ENCODE assay signal across 20 cellular contexts in genomic region chr10:73991203-73991602, GRCh38. TPM values are rescaled to one million over a fixed set of nuclear protein-coding genes. Genes with fewer than 3 reads are reported as not detected.
A peak's percentile ranks its signal among the peaks of the same experiment; 100 is the strongest.
DNase-seq lines count a peak whose midpoint lies in the region; ATAC-seq and TF ChIP-seq lines count a peak whose summit lies in the region.
"Had no signal": no experiment of that assay in that cellular context is flagged by ENCODE, and none has a peak within 500 bp of the region (broad histone marks: within the 10 kb centered on the region; RNA-seq: fewer than 3 reads in every experiment).

No MANE protein-coding gene starts in this region.

- H3K4me3 Mint-ChIP-seq in T-helper 2 cell treated with Interferon-gamma antibody and Interleukin-4, amounts not matched to agents 5 μg/mL and 100 μg/mL, for 36 hours = peak overlapping the region; percentile 57
- peak overlapping the region in 1 of 2 donors; percentile 46 for H3K4me3 Mint-ChIP-seq in CD14-positive monocyte
- no peak overlapping the region for H3K4me3 Mint-ChIP-seq in memory B cell

- intact Hi-C loops in CD14-positive monocyte (cut with micrococcal nuclease) = loop anchor here (5.0 to 10.0 kb wide), 2 partner anchors 34 to 86 kb away; no protein-coding TSS in a partner anchor

- TF ChIP-seq CTCF in CD14-positive monocyte (IDR thresholded peaks at IDR 0.05) (no peak), SU-DHL-6 (IDR thresholded peaks at IDR 0.05; ENCODE audit: insufficient read depth, low read length, poor library complexity, severe bottlenecking) (no peak), omental fat pad (IDR thresholded peaks at IDR 0.05) (no peak)

- no peak overlapping the region for H3K27ac ChIP-seq in SU-DHL-6 (ENCODE audit: low read depth, low read length)
- H3K27ac ChIP-seq: KMS-11, right lobe of liver, tibial artery had no signal

- no peaks in the 10 kb centered on the region for H3K9me2 ChIP-seq in SU-DHL-6 (replicated peaks; ENCODE audit: insufficient read depth, low read length)

- peak overlapping the region; percentile 43 for H3K4me2 ChIP-seq in SU-DHL-6 (ENCODE audit: low read depth, low read length, poor library complexity, severe bottlenecking)
- H3K4me2 ChIP-seq: KMS-11 had no signal

- H3K27me3 Mint-ChIP-seq in T-helper 2 cell treated with Interferon-gamma antibody and Interleukin-4, amounts not matched to agents 5 μg/mL and 100 μg/mL, for 36 hours (ENCODE audit: low read depth) = no peaks in the 10 kb centered on the region
- peaks cover 0 to 5% (median 0%) of the 10 kb centered on the region in 3 donors for H3K27me3 Mint-ChIP-seq in CD14-positive monocyte (ENCODE audit: low read depth in 3 of 3)
- H3K27me3 Mint-ChIP-seq in memory B cell = no peaks in the 10 kb centered on the region

- H3K4me1 Mint-ChIP-seq in T-helper 2 cell treated with Interferon-gamma antibody and Interleukin-4, amounts not matched to agents 5 μg/mL and 100 μg/mL, for 36 hours (ENCODE audit: low read depth) = peaks cover 40% of the 10 kb centered on the region
- H3K4me1 Mint-ChIP-seq in CD14-positive monocyte = peaks cover 50% of the 10 kb centered on the region
- peaks cover 18% of the 10 kb centered on the region for H3K4me1 Mint-ChIP-seq in memory B cell

- no peak overlapping the region for H3K9ac ChIP-seq in SU-DHL-6 (ENCODE audit: low read length)
- H3K9ac ChIP-seq: KMS-11 had no signal

- no peaks in the 10 kb centered on the region for H3K27me3 ChIP-seq in SU-DHL-6 (ENCODE audit: low read length)
- H3K27me3 ChIP-seq: right lobe of liver, tibial artery had no signal

- H3K36me3 Mint-ChIP-seq in T-helper 2 cell treated with Interferon-gamma antibody and Interleukin-4, amounts not matched to agents 5 μg/mL and 100 μg/mL, for 36 hours (ENCODE audit: low read depth) = peaks cover 11% of the 10 kb centered on the region
- H3K36me3 Mint-ChIP-seq in CD14-positive monocyte (no peaks in the 10 kb centered on the region), memory B cell (no peaks in the 10 kb centered on the region)

- no peak overlapping the region for H2AFZ ChIP-seq in SU-DHL-6 (ENCODE audit: low read depth, low read length, severe bottlenecking)

- ATAC-seq in memory B cell (ENCODE audit: low read depth) (no peak), omental fat pad (ENCODE audit: low FRiP score) (no peak), GM19397 (IDR thresholded peaks at IDR 0.05; ENCODE audit: unreplicated experiment) (no peak)
- ATAC-seq: Panc1 had no signal

- DNase-seq in T-helper 2 cell treated with Interferon-gamma antibody and Interleukin-4, amounts not matched to agents 5 μg/mL and 100 μg/mL, for 36 hours (ENCODE audit: low spot score) = no peak
- DNase-seq in T-helper 2 cell = no peak
- DNase-seq in CD14-positive monocyte (ENCODE audit: low spot score) = no peak
- no peak for DNase-seq in memory B cell (ENCODE audit: low spot score in 2 of 2)
- DNase-seq in omental fat pad (ENCODE audit: low spot score) = no peak
- DNase-seq in NOMO-1 treated with DMSO at 0.1 percent for 48 hours (lab: John Stamatoyannopoulos, UW; ENCODE audit: unreplicated experiment) = no peak
- DNase-seq: 8988T, caudate nucleus, NCI-H1694 treated with DMSO at 0.1 percent for 48 hours, NCI-H2171, NCI-H510A treated with DMSO at 0.1 percent for 48 hours, SIG-M5 had no signal

- H4K20me1 ChIP-seq in SU-DHL-6 (ENCODE audit: low read depth, low read length) = no peaks in the 10 kb centered on the region

- H3F3A ChIP-seq in SU-DHL-6 (ENCODE audit: insufficient read depth) = peaks cover 7% of the 10 kb centered on the region; the same call in 1 of the 2 replicates

- H3K27ac Mint-ChIP-seq in T-helper 2 cell treated with Interferon-gamma antibody and Interleukin-4, amounts not matched to agents 5 μg/mL and 100 μg/mL, for 36 hours = peak overlapping the region; percentile 81
- H3K27ac Mint-ChIP-seq in CD14-positive monocyte (peak overlapping the region; percentile 96 to 100 (median 99)), memory B cell (peak overlapping the region; percentile 74)

- H3K36me3 ChIP-seq in SU-DHL-6 (ENCODE audit: low read length) = no peaks in the 10 kb centered on the region
- H3K36me3 ChIP-seq: HAP-1, right lobe of liver, tibial artery had no signal

- H3K79me2 ChIP-seq in SU-DHL-6 (ENCODE audit: insufficient read depth, low read length) = no peaks in the 10 kb centered on the region

- no peak overlapping the region for H3K4me3 ChIP-seq in SU-DHL-6 (ENCODE audit: insufficient read depth, low read length, poor library complexity, severe bottlenecking)
- H3K4me3 ChIP-seq: GM12878, HAP-1, right lobe of liver, tibial artery had no signal

- H3K9me3 ChIP-seq in SU-DHL-6 (ENCODE audit: insufficient read depth, low read length) = no peaks in the 10 kb centered on the region
- H3K9me3 ChIP-seq: HAP-1, right lobe of liver, tibial artery had no signal

- no peaks in the 10 kb centered on the region for H3K9me3 Mint-ChIP-seq in T-helper 2 cell treated with Interferon-gamma antibody and Interleukin-4, amounts not matched to agents 5 μg/mL and 100 μg/mL, for 36 hours
- H3K9me3 Mint-ChIP-seq in CD14-positive monocyte = peaks cover 0 to 2% (median 0%) of the 10 kb centered on the region in 7 donors
- H3K9me3 Mint-ChIP-seq in memory B cell = peaks cover 2% of the 10 kb centered on the region

RNA-seq across cellular contexts. Expression of gene VCL, which starts 6.7 kb away (rescaled TPM):
- polyA plus RNA-seq in CD14-positive monocyte = 10 to 100 TPM; 52.8 to 68.4 TPM
- 100 to 1,000 TPM in 1 of 4 donors, 10 to 100 TPM in 3; 69.1 to 109 (median 90.1) TPM for total RNA-seq in omental fat pad
